Comparison of ENCODE assay signal across 1 cellular context in genomic region chr9:135130266-135130976, GRCh38.
TF ChIP-seq lines count a peak whose summit lies in the region.

No MANE protein-coding gene starts in this region.

TF ChIP-seq in GM12878, 131 proteins besides CTCF, POLR2A, EP300 and RAD21:
- TF ChIP-seq CUX1 (IDR thresholded peaks at IDR 0.05; ENCODE audit: insufficient replicate concordance, low read depth, low read length) (no peak), NRF1 (conservative IDR thresholded peaks at IDR 0.05; ENCODE audit: low read depth, low read length) (no peak), MXI1 (IDR thresholded peaks at IDR 0.05; ENCODE audit: low read depth, low read length) (no peak), RELA (IDR thresholded peaks at IDR 0.05; ENCODE audit: borderline replicate concordance, partially characterized antibody) (no peak), CBX3 (IDR thresholded peaks at IDR 0.05; ENCODE audit: borderline replicate concordance, low read depth) (no peak), MLLT1 (IDR thresholded peaks at IDR 0.05) (no peak), DPF2 (IDR thresholded peaks at IDR 0.05) (no peak), ZNF24 (IDR thresholded peaks at IDR 0.05) (no peak), PAX5 (IDR thresholded peaks at IDR 0.05; ENCODE audit: borderline replicate concordance, low read depth, low read length) (no peak)
- TF ChIP-seq, protein P1, sequence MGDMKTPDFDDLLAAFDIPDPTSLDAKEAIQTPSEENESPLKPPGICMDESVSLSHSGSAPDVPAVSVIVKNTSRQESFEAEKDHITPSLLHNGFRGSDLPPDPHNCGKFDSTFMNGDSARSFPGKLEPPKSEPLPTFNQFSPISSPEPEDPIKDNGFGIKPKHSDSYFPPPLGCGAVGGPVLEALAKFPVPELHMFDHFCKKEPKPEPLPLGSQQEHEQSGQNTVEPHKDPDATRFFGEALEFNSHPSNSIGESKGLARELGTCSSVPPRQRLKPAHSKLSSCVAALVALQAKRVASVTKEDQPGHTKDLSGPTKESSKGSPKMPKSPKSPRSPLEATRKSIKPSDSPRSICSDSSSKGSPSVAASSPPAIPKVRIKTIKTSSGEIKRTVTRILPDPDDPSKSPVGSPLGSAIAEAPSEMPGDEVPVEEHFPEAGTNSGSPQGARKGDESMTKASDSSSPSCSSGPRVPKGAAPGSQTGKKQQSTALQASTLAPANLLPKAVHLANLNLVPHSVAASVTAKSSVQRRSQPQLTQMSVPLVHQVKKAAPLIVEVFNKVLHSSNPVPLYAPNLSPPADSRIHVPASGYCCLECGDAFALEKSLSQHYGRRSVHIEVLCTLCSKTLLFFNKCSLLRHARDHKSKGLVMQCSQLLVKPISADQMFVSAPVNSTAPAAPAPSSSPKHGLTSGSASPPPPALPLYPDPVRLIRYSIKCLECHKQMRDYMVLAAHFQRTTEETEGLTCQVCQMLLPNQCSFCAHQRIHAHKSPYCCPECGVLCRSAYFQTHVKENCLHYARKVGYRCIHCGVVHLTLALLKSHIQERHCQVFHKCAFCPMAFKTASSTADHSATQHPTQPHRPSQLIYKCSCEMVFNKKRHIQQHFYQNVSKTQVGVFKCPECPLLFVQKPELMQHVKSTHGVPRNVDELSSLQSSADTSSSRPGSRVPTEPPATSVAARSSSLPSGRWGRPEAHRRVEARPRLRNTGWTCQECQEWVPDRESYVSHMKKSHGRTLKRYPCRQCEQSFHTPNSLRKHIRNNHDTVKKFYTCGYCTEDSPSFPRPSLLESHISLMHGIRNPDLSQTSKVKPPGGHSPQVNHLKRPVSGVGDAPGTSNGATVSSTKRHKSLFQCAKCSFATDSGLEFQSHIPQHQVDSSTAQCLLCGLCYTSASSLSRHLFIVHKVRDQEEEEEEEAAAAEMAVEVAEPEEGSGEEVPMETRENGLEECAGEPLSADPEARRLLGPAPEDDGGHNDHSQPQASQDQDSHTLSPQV (IDR thresholded peaks at IDR 0.05): no peak
- TF ChIP-seq, protein P2, sequence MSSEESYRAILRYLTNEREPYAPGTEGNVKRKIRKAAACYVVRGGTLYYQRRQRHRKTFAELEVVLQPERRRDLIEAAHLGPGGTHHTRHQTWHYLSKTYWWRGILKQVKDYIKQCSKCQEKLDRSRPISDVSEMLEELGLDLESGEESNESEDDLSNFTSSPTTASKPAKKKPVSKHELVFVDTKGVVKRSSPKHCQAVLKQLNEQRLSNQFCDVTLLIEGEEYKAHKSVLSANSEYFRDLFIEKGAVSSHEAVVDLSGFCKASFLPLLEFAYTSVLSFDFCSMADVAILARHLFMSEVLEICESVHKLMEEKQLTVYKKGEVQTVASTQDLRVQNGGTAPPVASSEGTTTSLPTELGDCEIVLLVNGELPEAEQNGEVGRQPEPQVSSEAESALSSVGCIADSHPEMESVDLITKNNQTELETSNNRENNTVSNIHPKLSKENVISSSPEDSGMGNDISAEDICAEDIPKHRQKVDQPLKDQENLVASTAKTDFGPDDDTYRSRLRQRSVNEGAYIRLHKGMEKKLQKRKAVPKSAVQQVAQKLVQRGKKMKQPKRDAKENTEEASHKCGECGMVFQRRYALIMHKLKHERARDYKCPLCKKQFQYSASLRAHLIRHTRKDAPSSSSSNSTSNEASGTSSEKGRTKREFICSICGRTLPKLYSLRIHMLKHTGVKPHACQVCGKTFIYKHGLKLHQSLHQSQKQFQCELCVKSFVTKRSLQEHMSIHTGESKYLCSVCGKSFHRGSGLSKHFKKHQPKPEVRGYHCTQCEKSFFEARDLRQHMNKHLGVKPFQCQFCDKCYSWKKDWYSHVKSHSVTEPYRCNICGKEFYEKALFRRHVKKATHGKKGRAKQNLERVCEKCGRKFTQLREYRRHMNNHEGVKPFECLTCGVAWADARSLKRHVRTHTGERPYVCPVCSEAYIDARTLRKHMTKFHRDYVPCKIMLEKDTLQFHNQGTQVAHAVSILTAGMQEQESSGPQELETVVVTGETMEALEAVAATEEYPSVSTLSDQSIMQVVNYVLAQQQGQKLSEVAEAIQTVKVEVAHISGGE (CRISPR knock-in tag; IDR thresholded peaks at IDR 0.05): no peak
